Comparison of ENCODE assay signal across 1 cellular context in genomic region chr9:92522983-92523970, GRCh38.
TF ChIP-seq lines count a peak whose summit lies in the region.

No MANE protein-coding gene starts in this region.

TF ChIP-seq in K562, 482 proteins besides CTCF, POLR2A, EP300 and RAD21 (continues in another document):
- TF ChIP-seq IFI16 (CRISPR knock-in tag; IDR thresholded peaks at IDR 0.05) (no peak), MYBL2 (IDR thresholded peaks at IDR 0.05; ENCODE audit: low read depth) (no peak), MYBL2 (CRISPR knock-in tag; IDR thresholded peaks at IDR 0.05; ENCODE audit: borderline replicate concordance) (no peak), ZNF239 (CRISPR knock-in tag; IDR thresholded peaks at IDR 0.05) (no peak), CBX3 (IDR thresholded peaks at IDR 0.05; ENCODE audit: borderline replicate concordance in 1 of 2, low read length in 2 of 2) (0 out of 3 replicates have a peak, but pooled peaks of 1 of the 2 experiments have one; percentile 16), LEF1 (IDR thresholded peaks at IDR 0.05) (0 out of 2 replicates have a peak, but pooled peaks have one; percentile 24), DPF2 (IDR thresholded peaks at IDR 0.05) (peak; percentile 49; the same call in 1 of the 2 replicates), CXXC5 (CRISPR knock-in tag; IDR thresholded peaks at IDR 0.05) (peak; percentile 27; the same call in 1 of the 2 replicates), ZBTB49 (CRISPR knock-in tag; IDR thresholded peaks at IDR 0.05; ENCODE audit: borderline replicate concordance) (no peak), TAL1 (IDR thresholded peaks at IDR 0.05) (peak; percentile 45; the same call in 1 of the 2 replicates), MEIS2 (IDR thresholded peaks at IDR 0.05; ENCODE audit: partially characterized antibody) (peak; percentile 11), ATF3 (IDR thresholded peaks at IDR 0.05) (peak; percentile 86), ATF3 (CRISPR knock-in tag; conservative IDR thresholded peaks at IDR 0.05) (no peak), MNT (conservative IDR thresholded peaks at IDR 0.05) (0 out of 4 replicates have a peak, but pooled peaks of 1 of the 2 experiments have one; percentile 24), CHD4 (IDR thresholded peaks at IDR 0.05; ENCODE audit: insufficient read depth, insufficient replicate concordance, low read depth, low read length, poor library complexity, severe bottlenecking) (peak; percentile 34), KLF16 (IDR thresholded peaks at IDR 0.05) (no peak), UBTF (IDR thresholded peaks at IDR 0.05; ENCODE audit: borderline replicate concordance in 1 of 2, low read depth in 2 of 2, low read length in 2 of 2) (0 out of 4 replicates have a peak, but pooled peaks of 1 of the 2 experiments have one; percentile 33), TBL1XR1 (IDR thresholded peaks at IDR 0.05; ENCODE audit: low read length in 2 of 2) (0 out of 4 replicates have a peak, but pooled peaks of 1 of the 2 experiments have one; percentile 9), JUN (IDR thresholded peaks at IDR 0.05; ENCODE audit: borderline replicate concordance, low read depth, low read length) (peak; percentile 61; the same call in 1 of the 2 replicates), JUN (CRISPR knock-in tag; IDR thresholded peaks at IDR 0.05; ENCODE audit: borderline replicate concordance) (no peak), SMARCA4 (IDR thresholded peaks at IDR 0.05) (peak; percentile 15; the same call in 1 of the 2 replicates), ARID1B (IDR thresholded peaks at IDR 0.05) (peak; percentile 49), ZNF121 (CRISPR knock-in tag; conservative IDR thresholded peaks at IDR 0.05) (peak; percentile 98), JUND (IDR thresholded peaks at IDR 0.05; ENCODE audit: borderline replicate concordance, low read depth, low read length) (peak; percentile 84), JUND (tag; IDR thresholded peaks at IDR 0.05; ENCODE audit: borderline replicate concordance, low read depth, low read length) (peak; percentile 84), CHAMP1 (IDR thresholded peaks at IDR 0.05) (peak; percentile 61; the same call in 1 of the 2 replicates), TCF3 (CRISPR knock-in tag; IDR thresholded peaks at IDR 0.05) (peak; percentile 67), CHD2 (IDR thresholded peaks at IDR 0.05; ENCODE audit: low read depth, low read length) (no peak), GTF3C2 (IDR thresholded peaks at IDR 0.05; ENCODE audit: borderline replicate concordance, extremely low read depth, insufficient read length) (no peak), ZNF644 (tag; IDR thresholded peaks at IDR 0.05; ENCODE audit: low read depth) (0 out of 2 replicates have a peak, but pooled peaks have one; percentile 16), MYC (IDR thresholded peaks at IDR 0.05; ENCODE audit: low read depth, low read length) (no peak), MYC (CRISPR knock-in tag; IDR thresholded peaks at IDR 0.05; ENCODE audit: borderline replicate concordance, low read depth) (no peak), NFE2 (IDR thresholded peaks at IDR 0.05; ENCODE audit: low read depth) (0 out of 2 replicates have a peak, but pooled peaks have one; percentile 2), SMARCE1 (IDR thresholded peaks at IDR 0.05) (0 out of 2 replicates have a peak, but pooled peaks have one; percentile 28), RBFOX2 (IDR thresholded peaks at IDR 0.05; ENCODE audit: low read depth, low read length) (no peak), CREB3 (tag; conservative IDR thresholded peaks at IDR 0.05; ENCODE audit: low read depth) (0 out of 2 replicates have a peak, but pooled peaks have one; percentile 25), ZNF384 (IDR thresholded peaks at IDR 0.05; ENCODE audit: low read depth, low read length) (peak; percentile 63; the same call in 1 of the 2 replicates), KDM1A (IDR thresholded peaks at IDR 0.05) (peak; percentile 8 to 59; a peak in 2 of 4 replicates), RCOR1 (IDR thresholded peaks at IDR 0.05; ENCODE audit: borderline replicate concordance in 1 of 2, low read depth in 2 of 2, low read length in 2 of 2) (peak in 1 of 2 experiments; percentile 38; a peak in 1 of 4 replicates), FOSL1 (tag; conservative IDR thresholded peaks at IDR 0.05) (peak; percentile 86), HMBOX1 (IDR thresholded peaks at IDR 0.05) (peak; percentile 94), CBFA2T2 (conservative IDR thresholded peaks at IDR 0.05) (peak; percentile 38; the same call in 1 of the 2 replicates), CEBPB (tag; IDR thresholded peaks at IDR 0.05) (peak; percentile 59)
